23 cellular contexts compared by ENCODE assay signal in the genomic region with DNA sequence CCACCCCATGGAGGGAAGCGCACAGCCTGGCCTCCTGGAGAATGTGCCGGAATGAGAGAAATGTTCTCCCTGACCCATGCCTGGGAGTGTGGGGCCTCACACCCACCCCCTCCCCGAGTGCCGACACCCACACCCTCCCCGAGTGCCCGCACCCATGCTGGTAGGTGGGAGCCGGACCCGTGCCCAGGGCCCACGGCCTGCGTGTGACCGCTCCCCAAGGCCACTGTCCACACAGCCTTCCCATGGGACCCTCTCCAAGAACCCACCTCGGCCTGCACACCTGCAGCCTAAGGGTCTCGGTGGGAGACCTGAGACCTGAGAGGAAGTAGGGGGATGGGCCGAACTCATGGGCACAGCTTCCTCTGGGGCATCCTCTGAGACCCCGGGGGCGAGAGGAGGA. TPM values are rescaled to one million over a fixed set of nuclear protein-coding genes. Genes with fewer than 3 reads are reported as not detected.
"Had no signal": no experiment of that assay in that cellular context is flagged by ENCODE, and none has a peak within 500 bp of the region (broad histone marks: within the 10 kb centered on the region; RNA-seq: fewer than 3 reads in every experiment).

No MANE protein-coding gene starts in this region.

- DNase-seq: colonic mucosa; dermis blood vessel endothelial cell; effector CD4-positive, alpha-beta T cell; foreskin melanocyte; heart left ventricle; hippocampal formation; left colon; mesendoderm; naive B cell; psoas muscle; retina; stimulated activated CD4-positive, alpha-beta T cell treated with anti-CD3 and anti-CD28 coated beads, Interleukin-15, amount 100 ng/mL, for 24 hours; stimulated activated CD4-positive, alpha-beta T cell treated with anti-CD3 and anti-CD28 coated beads, Interleukin-1b, Interleukin-23, amount 100 ng/mL, for 48 hours; stimulated activated CD4-positive, alpha-beta T cell treated with anti-CD3 and anti-CD28 coated beads, Interleukin-4, amount 100 ng/mL, for 4 hours; stimulated activated naive CD4-positive, alpha-beta T cell; stomach; thyroid gland had no signal

- H3K4me3 ChIP-seq: colonic mucosa, heart left ventricle, psoas muscle, right lobe of liver, stomach, thyroid gland had no signal

- H3K27ac ChIP-seq: colonic mucosa, heart left ventricle, psoas muscle, right lobe of liver, stomach, thyroid gland had no signal

- H3K27me3 ChIP-seq: thyroid gland had no signal

- H3K4me1 ChIP-seq: colonic mucosa had no signal

- ATAC-seq: heart left ventricle, left colon, psoas muscle, right lobe of liver had no signal

- H3K9me3 ChIP-seq: colonic mucosa, heart left ventricle, psoas muscle, right lobe of liver, stomach, thyroid gland had no signal

- H3K36me3 ChIP-seq: colonic mucosa, heart left ventricle, right lobe of liver, stomach, thyroid gland had no signal

RNA-seq across cellular contexts. Expression of a gene that starts 3.3 kb away (rescaled TPM):
- total RNA-seq: colonic mucosa, dermis blood vessel endothelial cell, heart left ventricle, kidney epithelial cell, left colon, liver, lung microvascular endothelial cell, omental fat pad, psoas muscle, right lobe of liver, stomach, thyroid gland had no signal
- polyA plus RNA-seq: esophagus, heart left ventricle, liver, psoas muscle, stomach had no signal
